Comparison of ENCODE assay signal across 8 cellular contexts in genomic region chr19:53333466-53334449, GRCh38. TPM values are rescaled to one million over a fixed set of nuclear protein-coding genes. Genes with fewer than 3 reads are reported as not detected.
DNase-seq lines count a peak whose midpoint lies in the region; ATAC-seq and TF ChIP-seq lines count a peak whose summit lies in the region.

Gene ZNF845 (plus strand): TSS chr19:53333749. CDS start chr19:53341308, 7,559 bp downstream.

- H3K9me3 Mint-ChIP-seq in activated naive CD8-positive, alpha-beta T cell treated with anti-CD3 and anti-CD28 coated beads, Interleukin-2, amount 50 U/mL, for 24 hours, result peaks cover 26% of the 10 kb centered on the region

- H3K4me3 Mint-ChIP-seq in activated naive CD8-positive, alpha-beta T cell treated with anti-CD3 and anti-CD28 coated beads, Interleukin-2, amount 50 U/mL, for 24 hours, result peak within 1 kb of the TSS; percentile 92

- H3K36me3 ChIP-seq in heart left ventricle, result peaks cover 0 to 9% (median 0%) of the 10 kb centered on the region in 9 donors
- H3K36me3 ChIP-seq in upper lobe of left lung, result peaks cover 0 to 14% (median 3%) of the 10 kb centered on the region in 4 donors

- H3K4me3 ChIP-seq in heart left ventricle (peak within 1 kb of the TSS; percentile 29 to 93 (median 76)), upper lobe of left lung (peak within 1 kb of the TSS; percentile 61 to 90 (median 83))

- TF ChIP-seq CTCF in heart left ventricle (IDR thresholded peaks at IDR 0.05) (no peak), upper lobe of left lung (IDR thresholded peaks at IDR 0.05) (no peak)

- peak within 1 kb of the TSS; percentile 90 for H3K27ac Mint-ChIP-seq in activated naive CD8-positive, alpha-beta T cell treated with anti-CD3 and anti-CD28 coated beads, Interleukin-2, amount 50 U/mL, for 24 hours

- H3K27ac ChIP-seq in heart left ventricle (peak within 1 kb of the TSS in 11 of 12 donors; percentile 60 to 81 (median 73)), upper lobe of left lung (peak within 1 kb of the TSS; percentile 72 to 85 (median 74))

- ATAC-seq in HG02610 (IDR thresholded peaks at IDR 0.05; ENCODE audit: unreplicated experiment) (peak; percentile 98), heart left ventricle (peak; percentile 98 to 100 (median 100)), upper lobe of left lung (ENCODE audit: low FRiP score in 2 of 2) (peak; percentile 99 to 100)
- ATAC-seq in activated naive CD8-positive, alpha-beta T cell treated with anti-CD3 and anti-CD28 coated beads, Interleukin-2, amount 50 U/mL, for 24 hours, result peak; percentile 99

- intact Hi-C loops in heart left ventricle (cut with DNase I) (loop anchor here in 4 of 10 donors (1.0 to 10.0 kb wide), 5 partner anchors 78 to 139 kb away; partner anchors contain the start of genes ZNF677 (in 2 of the 4) and ZNF665 (in 1 of the 4)), posterior cingulate gyrus (cut with DNase I) (loop anchor here (10.0 kb wide), 2 partner anchors 61 to 139 kb away; partner anchors contain the start of genes ZNF665 and ZNF765)

- TF ChIP-seq POLR2A in GM10847 (IDR thresholded peaks at IDR 0.05; ENCODE audit: extremely low read depth, insufficient read length) (peak; percentile 72), heart left ventricle (IDR thresholded peaks at IDR 0.05) (peak in 1 of 2 donors; percentile 74), upper lobe of left lung (IDR thresholded peaks at IDR 0.05) (peak in 3 of 4 donors; percentile 56 to 72 (median 69))

- H3K4me1 Mint-ChIP-seq in activated naive CD8-positive, alpha-beta T cell treated with anti-CD3 and anti-CD28 coated beads, Interleukin-2, amount 50 U/mL, for 24 hours, result peaks cover 28% of the 10 kb centered on the region

- WGBS in heart left ventricle, 4 donors, result 0 to 1% (median 1%) methylated on average over 58 to 61 of the region's 61 CpGs
- 2% methylated on average over 31 to 54 of the region's 61 CpGs for WGBS in upper lobe of left lung, 2 donors

- no peak for TF ChIP-seq EP300 in upper lobe of left lung (IDR thresholded peaks at IDR 0.05)

- peaks cover 45% of the 10 kb centered on the region for H3K36me3 Mint-ChIP-seq in activated naive CD8-positive, alpha-beta T cell treated with anti-CD3 and anti-CD28 coated beads, Interleukin-2, amount 50 U/mL, for 24 hours (ENCODE audit: low read depth)

- H3K27me3 ChIP-seq in heart left ventricle (peaks cover 0 to 4% (median 0%) of the 10 kb centered on the region in 9 donors), upper lobe of left lung (no peaks in the 10 kb centered on the region)

- H3K4me1 ChIP-seq in heart left ventricle (peaks cover 0 to 19% (median 2%) of the 10 kb centered on the region in 12 donors), upper lobe of left lung (peaks cover 8 to 17% (median 12%) of the 10 kb centered on the region in 4 donors)

- H3K27me3 Mint-ChIP-seq in activated naive CD8-positive, alpha-beta T cell treated with anti-CD3 and anti-CD28 coated beads, Interleukin-2, amount 50 U/mL, for 24 hours, result peaks cover 4% of the 10 kb centered on the region

- H3K9me3 ChIP-seq in heart left ventricle, result peaks cover 0 to 15% (median 0%) of the 10 kb centered on the region in 12 donors
- peaks cover 0 to 14% (median 8%) of the 10 kb centered on the region in 4 donors for H3K9me3 ChIP-seq in upper lobe of left lung

- DNase-seq in NCI-H1105 (lab: John Stamatoyannopoulos, UW) (peak; percentile 92), SW 1271 (lab: John Stamatoyannopoulos, UW) (peak; percentile 65 to 85), heart left ventricle (peak; percentile 93 to 97 (median 96)), posterior cingulate gyrus (peak; percentile 79 to 99 (median 93)), upper lobe of left lung (peak; percentile 97 to 99)
- peak; percentile 97 for DNase-seq in activated naive CD8-positive, alpha-beta T cell treated with anti-CD3 and anti-CD28 coated beads, Interleukin-2, amount 50 U/mL, for 24 hours

RNA-seq across cellular contexts. Expression of gene ZNF845, which starts in this region (rescaled TPM):
- total RNA-seq in heart left ventricle (1 to 10 TPM; 2.7 to 5.7 (median 3.5) TPM), upper lobe of left lung (10 to 100 TPM in 1 of 6 donors, 1 to 10 TPM in 5; 3.2 to 11.4 (median 6.2) TPM)
- polyA plus RNA-seq in heart left ventricle, result 1 to 10 TPM; 1.5 to 2.7 TPM

Comparison
In these comparisons a context has a peak if more than half of its experiments do, and no peak if none do; other contexts are left out.
1. Peak in every context shown above with its lines: DNase-seq, ATAC-seq, H3K4me3 ChIP-seq and H3K27ac ChIP-seq.